ENCODE assay signal across 1 cellular context in the genomic region with DNA sequence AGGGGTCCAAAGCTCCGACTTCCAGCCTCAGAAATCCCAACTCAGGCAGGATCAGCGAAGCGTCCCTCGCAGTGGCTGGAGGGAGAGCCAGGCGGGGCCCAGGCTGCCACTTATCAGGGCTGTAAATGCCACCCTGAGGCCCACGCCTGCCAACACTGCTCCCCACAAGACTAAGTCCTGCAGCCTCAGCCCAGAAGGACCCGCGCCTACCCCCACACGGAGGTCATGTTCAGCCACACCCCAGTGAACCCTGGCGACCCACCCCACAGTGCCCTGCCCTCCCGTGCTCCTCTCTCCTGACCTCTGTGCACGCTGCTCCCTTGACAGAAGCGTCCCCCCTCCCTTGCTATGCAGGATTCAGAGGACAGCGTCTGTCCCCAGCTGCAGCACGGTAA.
TF ChIP-seq lines count a peak whose summit lies in the region.

No MANE protein-coding gene starts in this region.

TF ChIP-seq in GM23338, 12 proteins besides CTCF, POLR2A, EP300 and RAD21 (continued from another document):
- TF ChIP-seq, protein P1, sequence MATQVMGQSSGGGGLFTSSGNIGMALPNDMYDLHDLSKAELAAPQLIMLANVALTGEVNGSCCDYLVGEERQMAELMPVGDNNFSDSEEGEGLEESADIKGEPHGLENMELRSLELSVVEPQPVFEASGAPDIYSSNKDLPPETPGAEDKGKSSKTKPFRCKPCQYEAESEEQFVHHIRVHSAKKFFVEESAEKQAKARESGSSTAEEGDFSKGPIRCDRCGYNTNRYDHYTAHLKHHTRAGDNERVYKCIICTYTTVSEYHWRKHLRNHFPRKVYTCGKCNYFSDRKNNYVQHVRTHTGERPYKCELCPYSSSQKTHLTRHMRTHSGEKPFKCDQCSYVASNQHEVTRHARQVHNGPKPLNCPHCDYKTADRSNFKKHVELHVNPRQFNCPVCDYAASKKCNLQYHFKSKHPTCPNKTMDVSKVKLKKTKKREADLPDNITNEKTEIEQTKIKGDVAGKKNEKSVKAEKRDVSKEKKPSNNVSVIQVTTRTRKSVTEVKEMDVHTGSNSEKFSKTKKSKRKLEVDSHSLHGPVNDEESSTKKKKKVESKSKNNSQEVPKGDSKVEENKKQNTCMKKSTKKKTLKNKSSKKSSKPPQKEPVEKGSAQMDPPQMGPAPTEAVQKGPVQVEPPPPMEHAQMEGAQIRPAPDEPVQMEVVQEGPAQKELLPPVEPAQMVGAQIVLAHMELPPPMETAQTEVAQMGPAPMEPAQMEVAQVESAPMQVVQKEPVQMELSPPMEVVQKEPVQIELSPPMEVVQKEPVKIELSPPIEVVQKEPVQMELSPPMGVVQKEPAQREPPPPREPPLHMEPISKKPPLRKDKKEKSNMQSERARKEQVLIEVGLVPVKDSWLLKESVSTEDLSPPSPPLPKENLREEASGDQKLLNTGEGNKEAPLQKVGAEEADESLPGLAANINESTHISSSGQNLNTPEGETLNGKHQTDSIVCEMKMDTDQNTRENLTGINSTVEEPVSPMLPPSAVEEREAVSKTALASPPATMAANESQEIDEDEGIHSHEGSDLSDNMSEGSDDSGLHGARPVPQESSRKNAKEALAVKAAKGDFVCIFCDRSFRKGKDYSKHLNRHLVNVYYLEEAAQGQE (IDR thresholded peaks at IDR 0.05; ENCODE audit: unreplicated experiment) = no peak
- TF ChIP-seq JUNB (IDR thresholded peaks at IDR 0.05; ENCODE audit: unreplicated experiment) (no peak), ZNF114 (CRISPR knock-in tag; IDR thresholded peaks at IDR 0.05) (no peak), ZNF331 (CRISPR knock-in tag; IDR thresholded peaks at IDR 0.05; ENCODE audit: low read depth) (no peak)
- TF ChIP-seq, protein P2, sequence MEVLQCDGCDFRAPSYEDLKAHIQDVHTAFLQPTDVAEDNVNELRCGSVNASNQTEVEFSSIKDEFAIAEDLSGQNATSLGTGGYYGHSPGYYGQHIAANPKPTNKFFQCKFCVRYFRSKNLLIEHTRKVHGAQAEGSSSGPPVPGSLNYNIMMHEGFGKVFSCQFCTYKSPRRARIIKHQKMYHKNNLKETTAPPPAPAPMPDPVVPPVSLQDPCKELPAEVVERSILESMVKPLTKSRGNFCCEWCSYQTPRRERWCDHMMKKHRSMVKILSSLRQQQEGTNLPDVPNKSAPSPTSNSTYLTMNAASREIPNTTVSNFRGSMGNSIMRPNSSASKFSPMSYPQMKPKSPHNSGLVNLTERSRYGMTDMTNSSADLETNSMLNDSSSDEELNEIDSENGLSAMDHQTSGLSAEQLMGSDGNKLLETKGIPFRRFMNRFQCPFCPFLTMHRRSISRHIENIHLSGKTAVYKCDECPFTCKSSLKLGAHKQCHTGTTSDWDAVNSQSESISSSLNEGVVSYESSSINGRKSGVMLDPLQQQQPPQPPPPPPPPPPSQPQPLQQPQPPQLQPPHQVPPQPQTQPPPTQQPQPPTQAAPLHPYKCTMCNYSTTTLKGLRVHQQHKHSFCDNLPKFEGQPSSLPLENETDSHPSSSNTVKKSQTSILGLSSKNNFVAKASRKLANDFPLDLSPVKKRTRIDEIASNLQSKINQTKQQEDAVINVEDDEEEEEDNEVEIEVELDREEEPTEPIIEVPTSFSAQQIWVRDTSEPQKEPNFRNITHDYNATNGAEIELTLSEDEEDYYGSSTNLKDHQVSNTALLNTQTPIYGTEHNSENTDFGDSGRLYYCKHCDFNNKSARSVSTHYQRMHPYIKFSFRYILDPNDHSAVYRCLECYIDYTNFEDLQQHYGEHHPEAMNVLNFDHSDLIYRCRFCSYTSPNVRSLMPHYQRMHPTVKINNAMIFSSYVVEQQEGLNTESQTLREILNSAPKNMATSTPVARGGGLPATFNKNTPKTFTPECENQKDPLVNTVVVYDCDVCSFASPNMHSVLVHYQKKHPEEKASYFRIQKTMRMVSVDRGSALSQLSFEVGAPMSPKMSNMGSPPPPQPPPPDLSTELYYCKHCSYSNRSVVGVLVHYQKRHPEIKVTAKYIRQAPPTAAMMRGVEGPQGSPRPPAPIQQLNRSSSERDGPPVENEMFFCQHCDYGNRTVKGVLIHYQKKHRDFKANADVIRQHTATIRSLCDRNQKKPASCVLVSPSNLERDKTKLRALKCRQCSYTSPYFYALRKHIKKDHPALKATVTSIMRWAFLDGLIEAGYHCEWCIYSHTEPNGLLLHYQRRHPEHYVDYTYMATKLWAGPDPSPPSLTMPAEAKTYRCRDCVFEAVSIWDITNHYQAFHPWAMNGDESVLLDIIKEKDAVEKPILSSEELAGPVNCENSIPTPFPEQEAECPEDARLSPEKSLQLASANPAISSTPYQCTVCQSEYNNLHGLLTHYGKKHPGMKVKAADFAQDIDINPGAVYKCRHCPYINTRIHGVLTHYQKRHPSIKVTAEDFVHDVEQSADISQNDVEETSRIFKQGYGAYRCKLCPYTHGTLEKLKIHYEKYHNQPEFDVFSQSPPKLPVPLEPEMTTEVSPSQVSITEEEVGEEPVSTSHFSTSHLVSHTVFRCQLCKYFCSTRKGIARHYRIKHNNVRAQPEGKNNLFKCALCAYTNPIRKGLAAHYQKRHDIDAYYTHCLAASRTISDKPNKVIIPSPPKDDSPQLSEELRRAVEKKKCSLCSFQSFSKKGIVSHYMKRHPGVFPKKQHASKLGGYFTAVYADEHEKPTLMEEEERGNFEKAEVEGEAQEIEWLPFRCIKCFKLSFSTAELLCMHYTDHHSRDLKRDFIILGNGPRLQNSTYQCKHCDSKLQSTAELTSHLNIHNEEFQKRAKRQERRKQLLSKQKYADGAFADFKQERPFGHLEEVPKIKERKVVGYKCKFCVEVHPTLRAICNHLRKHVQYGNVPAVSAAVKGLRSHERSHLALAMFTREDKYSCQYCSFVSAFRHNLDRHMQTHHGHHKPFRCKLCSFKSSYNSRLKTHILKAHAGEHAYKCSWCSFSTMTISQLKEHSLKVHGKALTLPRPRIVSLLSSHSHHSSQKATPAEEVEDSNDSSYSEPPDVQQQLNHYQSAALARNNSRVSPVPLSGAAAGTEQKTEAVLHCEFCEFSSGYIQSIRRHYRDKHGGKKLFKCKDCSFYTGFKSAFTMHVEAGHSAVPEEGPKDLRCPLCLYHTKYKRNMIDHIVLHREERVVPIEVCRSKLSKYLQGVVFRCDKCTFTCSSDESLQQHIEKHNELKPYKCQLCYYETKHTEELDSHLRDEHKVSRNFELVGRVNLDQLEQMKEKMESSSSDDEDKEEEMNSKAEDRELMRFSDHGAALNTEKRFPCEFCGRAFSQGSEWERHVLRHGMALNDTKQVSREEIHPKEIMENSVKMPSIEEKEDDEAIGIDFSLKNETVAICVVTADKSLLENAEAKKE (CRISPR knock-in tag; IDR thresholded peaks at IDR 0.05) = no peak
